ENCODE assay signal across 8 cellular contexts in the genomic region with DNA sequence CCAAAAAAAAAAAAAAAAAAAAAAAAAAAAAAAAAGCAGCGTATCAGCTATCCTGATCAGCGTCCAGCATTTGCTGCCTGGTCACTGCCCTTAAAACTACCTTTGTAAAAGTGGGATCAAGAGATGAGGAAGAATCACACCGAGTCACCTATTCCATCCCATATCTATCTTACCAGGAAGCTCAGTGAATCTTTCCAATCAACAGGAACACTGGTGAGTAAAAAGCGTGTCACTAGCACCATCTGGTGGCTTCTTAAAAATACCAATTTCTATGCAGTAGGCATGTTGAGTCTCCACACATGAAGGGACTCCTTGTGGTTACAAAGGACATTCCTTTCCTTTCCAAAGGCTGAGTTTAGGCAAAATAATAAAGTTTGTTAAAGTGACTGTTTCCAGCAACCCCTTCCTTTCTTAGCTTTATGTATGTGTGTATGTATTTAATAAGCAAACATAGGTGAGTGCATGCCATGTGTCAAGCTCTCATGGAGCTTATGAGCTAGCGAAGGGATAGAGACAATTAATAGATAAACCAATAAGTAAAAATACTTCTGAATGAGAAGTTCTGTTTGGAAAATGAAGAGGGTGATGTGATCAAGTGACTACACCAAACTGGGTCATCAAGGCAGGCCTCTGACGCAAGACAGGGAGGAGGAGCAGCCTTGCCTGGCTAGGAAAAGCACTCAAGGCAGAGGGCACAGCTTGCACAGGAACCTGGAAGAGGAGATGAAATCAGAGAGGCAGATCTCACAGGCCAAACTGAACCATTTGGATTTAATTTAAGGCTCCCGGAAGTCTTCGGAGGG. TPM values are rescaled to one million over a fixed set of nuclear protein-coding genes. Genes with fewer than 3 reads are reported as not detected.
DNase-seq lines count a peak whose midpoint lies in the region; ATAC-seq and TF ChIP-seq lines count a peak whose summit lies in the region.

No MANE protein-coding gene starts in this region.

- no peak overlapping the region for H2AFZ ChIP-seq in PC-9

- intact Hi-C loops in PC-9 (cut with micrococcal nuclease; ENCODE audit: unreplicated experiment) (loop anchor here (1.0 to 5.0 kb wide), 5 partner anchors 72 to 924 kb away; no protein-coding TSS in a partner anchor), right lobe of liver (cut with DNase I) (loop anchor here (5.0 kb wide), 1 partner anchor 69 kb away; no protein-coding TSS in a partner anchor), aorta (cut with DNase I) (loop anchor here (1.0 to 2.0 kb wide), 2 partner anchors 72 to 73 kb away; no protein-coding TSS in a partner anchor)

- WGBS in right lobe of liver (ENCODE audit: insufficient coverage, low coverage, low lambda C conversion rate, missing lambda C conversion rate): 44% methylated on average over 6 of the region's 8 CpGs
- 44% methylated on average over 8 of the region's 8 CpGs for WGBS in aorta, 2 donors

- ATAC-seq in GM21515 (IDR thresholded peaks at IDR 0.05; ENCODE audit: unreplicated experiment) (peak; percentile 65), right lobe of liver (peak; percentile 90 to 96 (median 92)), aorta (ENCODE audit: low FRiP score) (peak; percentile 55)

- H3K79me2 ChIP-seq in PC-9 (ENCODE audit: low read depth): no peaks in the 10 kb centered on the region

- peak; percentile 82 for TF ChIP-seq CTCF in PC-9 (conservative IDR thresholded peaks at IDR 0.05)
- peak; percentile 72 to 88 (median 74) for TF ChIP-seq CTCF in right lobe of liver (IDR thresholded peaks at IDR 0.05)

- H3K36me3 ChIP-seq in PC-9 (ENCODE audit: low read depth): no peaks in the 10 kb centered on the region
- no peaks in the 10 kb centered on the region for H3K36me3 ChIP-seq in right lobe of liver
- H3K36me3 ChIP-seq in aorta (ENCODE audit: control insufficient read depth in 1 of 2, insufficient read depth in 2 of 2, low read length in 1 of 2): no peaks in the 10 kb centered on the region

- no TSS peak for BruUV-seq in PC-9 (replicated peaks; lab: Mats Ljungman, UMichigan)

- POLR2A ChIA-PET in PC-9 (lab: Charles Lee; ENCODE audit: unreplicated experiment): no interaction called here

- H3K9me3 ChIP-seq in PC-9 (ENCODE audit: insufficient read depth, low read depth): no peaks in the 10 kb centered on the region
- no peaks in the 10 kb centered on the region for H3K9me3 ChIP-seq in right lobe of liver
- no peaks in the 10 kb centered on the region for H3K9me3 ChIP-seq in aorta (ENCODE audit: control insufficient read depth, low read length)

- no peak for TF ChIP-seq POLR2A in right lobe of liver (IDR thresholded peaks at IDR 0.05)

- CTCF ChIA-PET in PC-9 (lab: Charles Lee): interaction anchor here (0.6 to 1.5 kb wide), 11 partner anchors 23 to 325 kb away, joined by 3 to 29 read pairs (median 3); no protein-coding TSS in a partner anchor

- peak; percentile 41 for DNase-seq in DMS79 (lab: John Stamatoyannopoulos, UW)
- peak; percentile 68 to 70 for DNase-seq in Kasumi-1 (lab: John Stamatoyannopoulos, UW)
- peak; percentile 50 to 69 for DNase-seq in PC-9
- peak; percentile 64 to 77 for DNase-seq in dermis microvascular lymphatic vessel endothelial cell (ENCODE audit: low read depth in 2 of 2)
- no peak for DNase-seq in right lobe of liver
- no peak for DNase-seq in aorta
- DNase-seq in stimulated activated CD8-positive, alpha-beta memory T cell treated with anti-CD3 and anti-CD28 coated beads, Interleukin-4, amount 100 ng/mL, for 48 hours: no peak

- H3K27ac ChIP-seq in PC-9 (no peak overlapping the region), right lobe of liver (no peak overlapping the region), aorta (ENCODE audit: low read depth in 1 of 2, low read length in 2 of 2) (no peak overlapping the region)

- no peaks in the 10 kb centered on the region for H3K9me2 ChIP-seq in PC-9 (ENCODE audit: insufficient read depth)

- H3K4me3 ChIP-seq in PC-9 (no peak overlapping the region), right lobe of liver (no peak overlapping the region), aorta (ENCODE audit: low read length in 2 of 2) (no peak overlapping the region)

- H3K4me1 ChIP-seq in PC-9 (replicated peaks; ENCODE audit: insufficient read depth) (no peaks in the 10 kb centered on the region), right lobe of liver (peaks cover 0 to 2% (median 0%) of the 10 kb centered on the region in 4 donors), aorta (ENCODE audit: control insufficient read depth in 1 of 2, insufficient read depth in 2 of 2, low read length in 2 of 2) (no peaks in the 10 kb centered on the region)

- no peaks in the 10 kb centered on the region for H4K20me1 ChIP-seq in PC-9 (ENCODE audit: insufficient read depth)

- no peak overlapping the region for H3K4me2 ChIP-seq in PC-9

- H3F3A ChIP-seq in PC-9 (ENCODE audit: insufficient read depth, low read depth): no peaks in the 10 kb centered on the region

- H3K27me3 ChIP-seq in PC-9 (ENCODE audit: insufficient read depth, low read depth) (no peaks in the 10 kb centered on the region), right lobe of liver (no peaks in the 10 kb centered on the region), aorta (ENCODE audit: control insufficient read depth in 1 of 2, insufficient read depth in 2 of 2, low read length in 1 of 2) (no peaks in the 10 kb centered on the region)

RNA-seq across cellular contexts. Expression of a gene that starts 13.9 kb away (rescaled TPM):
- not detected in 2 replicates for total RNA-seq in PC-9 (2021)
- total RNA-seq in dermis microvascular lymphatic vessel endothelial cell: not detected in 2 replicates
- total RNA-seq in right lobe of liver: under 1 TPM in 1 of 6 experiments, not detected in 5; 0.22 TPM
- total RNA-seq in aorta: not detected
- polyA plus RNA-seq in aorta: not detected

Comparison
In these comparisons a context has a peak if more than half of its experiments do, and no peak if none do; other contexts are left out.
1. DNase-seq: peak in DMS79 (single experiment), Kasumi-1 (2 of 2), PC-9 (2 of 2) and dermis microvascular lymphatic vessel endothelial cell (2 of 2); none in right lobe of liver (0 of 3), aorta (0 of 2) and stimulated activated CD8-positive, alpha-beta memory T cell treated with anti-CD3 and anti-CD28 coated beads, Interleukin-4, amount 100 ng/mL, for 48 hours (single experiment).
2. Peak in every context shown above with its lines, with median percentiles within 50 percentile points of each other: ATAC-seq.